In genomic region chr14:90154110-90154509, GRCh38 we compare ENCODE assay signal across 1 cellular context.
TF ChIP-seq lines count a peak whose summit lies in the region.

No MANE protein-coding gene starts in this region.

TF ChIP-seq in HEK293, 187 proteins besides CTCF, POLR2A, EP300 and RAD21 (continued from another document):
- TF ChIP-seq AEBP2 (tag by site-specific recombination; IDR thresholded peaks at IDR 0.05; ENCODE audit: borderline replicate concordance): no peak
- 0 out of 2 replicates have a peak, but pooled peaks have one; percentile 39 for TF ChIP-seq ZNF521 (tag by site-specific recombination; IDR thresholded peaks at IDR 0.05)
- peak; percentile 36; the same call in 1 of the 2 replicates for TF ChIP-seq EGR2 (tag by site-specific recombination; IDR thresholded peaks at IDR 0.05; ENCODE audit: low read depth)
- TF ChIP-seq ZNF148 (tag by site-specific recombination; IDR thresholded peaks at IDR 0.05; ENCODE audit: borderline replicate concordance): 0 out of 2 replicates have a peak, but pooled peaks have one; percentile 42
- peak; percentile 36 for TF ChIP-seq SETDB1 (IDR thresholded peaks at IDR 0.05; ENCODE audit: insufficient read length, low read length)
- TF ChIP-seq ZNF133 (tag by site-specific recombination; IDR thresholded peaks at IDR 0.05): peak; percentile 67; the same call in 1 of the 2 replicates
- TF ChIP-seq KLF10 (tag by site-specific recombination; IDR thresholded peaks at IDR 0.05): no peak
- TF ChIP-seq ZNF26 (tag by site-specific recombination; IDR thresholded peaks at IDR 0.05): no peak
- peak; percentile 77 for TF ChIP-seq YY2 (tag by site-specific recombination; IDR thresholded peaks at IDR 0.05)
- no peak for TF ChIP-seq KLF17 (tag by site-specific recombination; IDR thresholded peaks at IDR 0.05)
- TF ChIP-seq ZNF2 (tag by site-specific recombination; IDR thresholded peaks at IDR 0.05): no peak
- 0 out of 2 replicates have a peak, but pooled peaks have one; percentile 10 for TF ChIP-seq ZFHX2 (tag by site-specific recombination; conservative IDR thresholded peaks at IDR 0.05)
- 0 out of 2 replicates have a peak, but pooled peaks have one; percentile 28 for TF ChIP-seq SP3 (tag by site-specific recombination; IDR thresholded peaks at IDR 0.05)
- no peak for TF ChIP-seq ATF2 (tag by site-specific recombination; IDR thresholded peaks at IDR 0.05; ENCODE audit: low read depth)
- no peak for TF ChIP-seq FEZF1 (tag by site-specific recombination; IDR thresholded peaks at IDR 0.05)
